In genomic region chr14:50109342-50109741, GRCh38 we compare ENCODE assay signal across 12 cellular contexts. TPM values are rescaled to one million over a fixed set of nuclear protein-coding genes. Genes with fewer than 3 reads are reported as not detected.
DNase-seq lines count a peak whose midpoint lies in the region; ATAC-seq, FAIRE-seq and TF ChIP-seq lines count a peak whose summit lies in the region.
"Had no signal": no experiment of that assay in that cellular context is flagged by ENCODE, and none has a peak within 500 bp of the region (broad histone marks: within the 10 kb centered on the region; RNA-seq: fewer than 3 reads in every experiment).

No MANE protein-coding gene starts in this region.

- peak; percentile 52 for TF ChIP-seq CTCF in mesothelial cell of epicardium (IDR thresholded peaks at IDR 0.05; ENCODE audit: unreplicated experiment)

- H3K4me3 ChIP-seq in naive thymus-derived CD4-positive, alpha-beta T cell (ENCODE audit: low read length) = no peak overlapping the region
- H3K4me3 ChIP-seq: upper lobe of right lung had no signal

- POLR2A ChIA-PET in naive thymus-derived CD4-positive, alpha-beta T cell (lab: Charles Lee) = interaction anchor here (1.2 kb wide), 1 partner anchor 64 kb away, joined by 4 read pairs; no protein-coding TSS in a partner anchor

- CTCF ChIA-PET in naive thymus-derived CD4-positive, alpha-beta T cell (lab: Charles Lee) = no interaction called here

- TF ChIP-seq POLR2A in GM12891 (IDR thresholded peaks at IDR 0.05; ENCODE audit: low read depth, low read length) = no peak

- no peak overlapping the region for H3K4me3 Mint-ChIP-seq in mesothelial cell of epicardium
- no peak overlapping the region for H3K4me3 Mint-ChIP-seq in naive thymus-derived CD4-positive, alpha-beta T cell
- H3K4me3 Mint-ChIP-seq: effector memory CD8-positive, alpha-beta T cell had no signal

- no peak for FAIRE-seq in GM12891 (lab: Jason Lieb, UNC)

- no peak for ATAC-seq in activated CD4-positive, CD25-positive, alpha-beta regulatory T cell treated with anti-CD3 and anti-CD28 coated beads, Interleukin-2, amount 50 U/mL, for 24 hours
- no peak for ATAC-seq in naive thymus-derived CD4-positive, alpha-beta T cell
- ATAC-seq: effector memory CD8-positive, alpha-beta T cell; upper lobe of right lung had no signal

- intact Hi-C loops in naive thymus-derived CD4-positive, alpha-beta T cell (cut with micrococcal nuclease) = no loop called here

- H3K4me1 ChIP-seq in naive thymus-derived CD4-positive, alpha-beta T cell (ENCODE audit: control insufficient read depth in 2 of 2, insufficient read depth in 2 of 2, low read length in 2 of 2) = peaks cover under 1 to 4% of the 10 kb centered on the region in 2 donors
- H3K4me1 ChIP-seq: upper lobe of right lung had no signal

- H3K27me3 ChIP-seq in naive thymus-derived CD4-positive, alpha-beta T cell (ENCODE audit: control insufficient read depth in 2 of 2, insufficient read depth in 2 of 2, low read length in 2 of 2) = no peaks in the 10 kb centered on the region
- H3K27me3 ChIP-seq: upper lobe of right lung had no signal

- peaks cover 3% of the 10 kb centered on the region for H3K4me1 Mint-ChIP-seq in mesothelial cell of epicardium
- peaks cover 0 to 21% (median 16%) of the 10 kb centered on the region in 7 donors for H3K4me1 Mint-ChIP-seq in naive thymus-derived CD4-positive, alpha-beta T cell

- H3K36me3 Mint-ChIP-seq in mesothelial cell of epicardium = peaks cover 33% of the 10 kb centered on the region
- H3K36me3 Mint-ChIP-seq in naive thymus-derived CD4-positive, alpha-beta T cell = peaks cover 0 to 27% (median 22%) of the 10 kb centered on the region in 5 donors

- H3K27me3 Mint-ChIP-seq in mesothelial cell of epicardium (ENCODE audit: low read depth) = no peaks in the 10 kb centered on the region
- no peaks in the 10 kb centered on the region for H3K27me3 Mint-ChIP-seq in naive thymus-derived CD4-positive, alpha-beta T cell
- H3K27me3 Mint-ChIP-seq: effector memory CD8-positive, alpha-beta T cell had no signal

- DNase-seq in EL (peak; percentile 8), NCI-H2171 treated with DMSO at 0.1 percent for 48 hours (lab: John Stamatoyannopoulos, UW) (peak; percentile 39), cerebellar cortex (ENCODE audit: low spot score) (peak; percentile 22), mesothelial cell of epicardium (ENCODE audit: low spot score in 2 of 2, unreplicated experiment in 2 of 2) (no peak), GM12891 (ENCODE audit: insufficient read length, low spot score) (no peak)
- no peak for DNase-seq in naive thymus-derived CD4-positive, alpha-beta T cell
- DNase-seq: activated gamma-delta T cell; effector memory CD8-positive, alpha-beta T cell; NCI-H1436 treated with DMSO at 0.1 percent for 48 hours; upper lobe of right lung had no signal

- no peak overlapping the region for H3K27ac Mint-ChIP-seq in mesothelial cell of epicardium
- no peak overlapping the region for H3K27ac Mint-ChIP-seq in naive thymus-derived CD4-positive, alpha-beta T cell
- H3K27ac Mint-ChIP-seq: effector memory CD8-positive, alpha-beta T cell had no signal

- no peak overlapping the region for H3K27ac ChIP-seq in naive thymus-derived CD4-positive, alpha-beta T cell (ENCODE audit: low read depth, low read length)
- H3K27ac ChIP-seq: HL-60, upper lobe of right lung had no signal

- H3K9me3 ChIP-seq in naive thymus-derived CD4-positive, alpha-beta T cell (ENCODE audit: control insufficient read depth in 2 of 3, low read length in 3 of 3) = no peaks in the 10 kb centered on the region
- H3K9me3 ChIP-seq: upper lobe of right lung had no signal

- peaks cover 0 to 52% (median 9%) of the 10 kb centered on the region in 3 experiments for H3K36me3 ChIP-seq in naive thymus-derived CD4-positive, alpha-beta T cell (ENCODE audit: control insufficient read depth in 2 of 3, insufficient read depth in 3 of 3, low read length in 3 of 3)

- H3K9me3 Mint-ChIP-seq in mesothelial cell of epicardium = peaks cover 3% of the 10 kb centered on the region
- no peaks in the 10 kb centered on the region for H3K9me3 Mint-ChIP-seq in naive thymus-derived CD4-positive, alpha-beta T cell
- H3K9me3 Mint-ChIP-seq: effector memory CD8-positive, alpha-beta T cell had no signal

TF ChIP-seq in GM12891, 5 proteins besides CTCF, POLR2A, EP300 and RAD21:
- TF ChIP-seq POLR2AphosphoS5 (IDR thresholded peaks at IDR 0.05; ENCODE audit: low read depth, low read length) (no peak), TAF1 (IDR thresholded peaks at IDR 0.05; ENCODE audit: low read depth, low read length) (no peak), SPI1 (IDR thresholded peaks at IDR 0.05; ENCODE audit: low read depth, low read length) (no peak), POU2F2 (IDR thresholded peaks at IDR 0.05; ENCODE audit: low read depth, low read length) (no peak), PAX5 (IDR thresholded peaks at IDR 0.05; ENCODE audit: insufficient read depth, low read length, severe bottlenecking) (no peak)

RNA-seq across cellular contexts. Expression of gene VCPKMT, which starts 7.0 kb away (rescaled TPM):
- 12.9 to 15.6 TPM (median 14.0 TPM) in 3 replicates for total RNA-seq in mesothelial cell of epicardium
- 13.1 TPM for polyA plus RNA-seq in GM12891 (2012; ENCODE audit: low read depth, missing spikeins)
- total RNA-seq in naive thymus-derived CD4-positive, alpha-beta T cell = 10 to 100 TPM; 10.3 to 25.9 (median 17.4) TPM
- polyA plus RNA-seq in naive thymus-derived CD4-positive, alpha-beta T cell = 10 to 100 TPM in 1 of 2 donors, 1 to 10 TPM in 1; 7.5 to 13.4 TPM

Comparison
In these comparisons a context has a peak if more than half of its experiments do, and no peak if none do; other contexts are left out.
1. DNase-seq: peak in EL (single experiment), NCI-H2171 treated with DMSO at 0.1 percent for 48 hours (single experiment) and cerebellar cortex (single experiment); none in mesothelial cell of epicardium (0 of 2), GM12891 (single experiment) and naive thymus-derived CD4-positive, alpha-beta T cell (0 of 9).